ENCODE assay signal across 28 cellular contexts in genomic region chr11:132453411-132453810, GRCh38.
"Had no signal": no experiment of that assay in that cellular context is flagged by ENCODE, and none has a peak within 500 bp of the region (broad histone marks: within the 10 kb centered on the region; RNA-seq: fewer than 3 reads in every experiment).

No MANE protein-coding gene starts in this region.

- DNase-seq: activated B cell treated with CpG ODN at 0.5 μM for 24 hours; activated CD4-positive, alpha-beta T cell treated with anti-CD3 and anti-CD28 coated beads for 36 hours; activated CD4-positive, alpha-beta T cell treated with anti-CD3 and anti-CD28 coated beads, Interleukin-2, amount 50 U/mL, for 4 hours; activated CD8-positive, alpha-beta memory T cell treated with anti-CD3 and anti-CD28 coated beads for 24 hours; activated CD8-positive, alpha-beta memory T cell treated with anti-CD3 and anti-CD28 coated beads, Interleukin-2, amount 50 U/mL, for 4 hours; activated naive CD4-positive, alpha-beta T cell treated with anti-CD3 and anti-CD28 coated beads for 36 hours; activated naive CD8-positive, alpha-beta T cell treated with anti-CD3 and anti-CD28 coated beads, Interleukin-2, amount 10 ng/mL, durations not matched to agents 7 days and 5 days; activated T-cell treated with anti-CD3 and anti-CD28 coated beads, Interleukin-2, amount 50 U/mL, for 24 hours; amniotic stem cell; body of pancreas; central memory CD4-positive, alpha-beta T cell; dorsolateral prefrontal cortex; effector memory CD8-positive, alpha-beta T cell; gastrocnemius medialis; hippocampal formation; left ventricle myocardium inferior; mammary epithelial cell; naive thymus-derived CD8-positive, alpha-beta T cell; spleen; stimulated activated CD4-positive, alpha-beta T cell treated with anti-CD3 and anti-CD28 coated beads, Interleukin-4, amount 100 ng/mL, for 1 hour; stimulated activated naive CD4-positive, alpha-beta T cell; T1000 had no signal

- H3K27ac ChIP-seq: body of pancreas, dorsolateral prefrontal cortex, esophagus muscularis mucosa, gastrocnemius medialis, left ventricle myocardium inferior, spleen, thoracic aorta had no signal

- H3K4me3 Mint-ChIP-seq: activated B cell treated with CpG ODN at 0.5 μM for 24 hours; activated CD4-positive, alpha-beta T cell treated with anti-CD3 and anti-CD28 coated beads for 36 hours; activated naive CD4-positive, alpha-beta T cell treated with anti-CD3 and anti-CD28 coated beads for 36 hours; activated naive CD8-positive, alpha-beta T cell treated with anti-CD3 and anti-CD28 coated beads, Interleukin-2, amount 10 ng/mL, durations not matched to agents 7 days and 5 days; activated T-cell treated with anti-CD3 and anti-CD28 coated beads, Interleukin-2, amount 50 U/mL, for 24 hours; effector memory CD8-positive, alpha-beta T cell; mesothelial cell of epicardium; naive thymus-derived CD8-positive, alpha-beta T cell; type B pancreatic cell had no signal

- H3K4me1 Mint-ChIP-seq: activated B cell treated with CpG ODN at 0.5 μM for 24 hours; activated CD4-positive, alpha-beta T cell treated with anti-CD3 and anti-CD28 coated beads for 36 hours; activated naive CD8-positive, alpha-beta T cell treated with anti-CD3 and anti-CD28 coated beads, Interleukin-2, amount 10 ng/mL, durations not matched to agents 7 days and 5 days; naive thymus-derived CD8-positive, alpha-beta T cell had no signal

- H3K27me3 ChIP-seq: body of pancreas, esophagus muscularis mucosa, gastrocnemius medialis, spleen had no signal

- H3K9me3 ChIP-seq: body of pancreas, esophagus muscularis mucosa, gastrocnemius medialis, left ventricle myocardium inferior, thoracic aorta had no signal

- H3K27me3 Mint-ChIP-seq: activated B cell treated with CpG ODN at 0.5 μM for 24 hours; activated CD4-positive, alpha-beta T cell treated with anti-CD3 and anti-CD28 coated beads for 36 hours; activated naive CD8-positive, alpha-beta T cell treated with anti-CD3 and anti-CD28 coated beads, Interleukin-2, amount 10 ng/mL, durations not matched to agents 7 days and 5 days; activated T-cell treated with anti-CD3 and anti-CD28 coated beads, Interleukin-2, amount 50 U/mL, for 24 hours; effector memory CD8-positive, alpha-beta T cell had no signal

- H3K9me3 Mint-ChIP-seq: activated B cell treated with CpG ODN at 0.5 μM for 24 hours, mesothelial cell of epicardium had no signal

- H3K27ac Mint-ChIP-seq: activated B cell treated with CpG ODN at 0.5 μM for 24 hours; activated CD4-positive, alpha-beta T cell treated with anti-CD3 and anti-CD28 coated beads for 36 hours; activated naive CD4-positive, alpha-beta T cell treated with anti-CD3 and anti-CD28 coated beads for 36 hours; activated naive CD8-positive, alpha-beta T cell treated with anti-CD3 and anti-CD28 coated beads, Interleukin-2, amount 10 ng/mL, durations not matched to agents 7 days and 5 days; activated T-cell treated with anti-CD3 and anti-CD28 coated beads, Interleukin-2, amount 50 U/mL, for 24 hours; activated T-helper 2 cell treated with anti-CD3 and anti-CD28 coated beads, Interferon-gamma antibody, Interleukin-2, Interleukin-4, amounts not matched to agents 10 μg/mL and 5 μg/mL and 100 μg/mL, durations not matched to agents 14 hours and 24 hours and 36 hours; effector memory CD8-positive, alpha-beta T cell; mesothelial cell of epicardium; naive thymus-derived CD8-positive, alpha-beta T cell; progenitor cell of endocrine pancreas; type B pancreatic cell had no signal

- H3K36me3 Mint-ChIP-seq: activated naive CD8-positive, alpha-beta T cell treated with anti-CD3 and anti-CD28 coated beads, Interleukin-2, amount 10 ng/mL, durations not matched to agents 7 days and 5 days; mesothelial cell of epicardium; naive thymus-derived CD8-positive, alpha-beta T cell; type B pancreatic cell had no signal

- H3K4me1 ChIP-seq: body of pancreas, esophagus muscularis mucosa, gastrocnemius medialis, left ventricle myocardium inferior, spleen had no signal
